22 cellular contexts compared by ENCODE assay signal in the genomic region with DNA sequence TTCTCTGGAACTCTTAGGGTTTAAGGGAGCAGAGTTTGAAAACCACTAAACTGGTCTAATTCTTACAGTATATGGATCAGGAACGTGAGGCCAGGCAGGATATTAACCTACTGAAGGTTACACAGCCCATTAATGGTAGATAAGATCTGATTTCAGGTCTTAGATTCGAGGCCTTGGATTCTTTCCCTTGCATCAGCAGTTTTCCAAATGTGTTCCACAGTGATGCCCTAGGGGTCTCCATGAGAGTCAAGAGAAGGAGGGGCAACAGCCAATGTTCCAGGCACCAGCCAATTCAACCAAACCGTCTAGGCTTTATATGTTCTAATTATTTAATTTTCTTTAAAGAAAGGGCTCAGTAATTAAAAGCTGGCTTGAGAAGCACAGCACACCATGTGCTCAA.
A peak's percentile ranks its signal among the peaks of the same experiment; 100 is the strongest.
DNase-seq lines count a peak whose midpoint lies in the region; ATAC-seq, FAIRE-seq and TF ChIP-seq lines count a peak whose summit lies in the region.
"Had no signal": no experiment of that assay in that cellular context is flagged by ENCODE, and none has a peak within 500 bp of the region (broad histone marks: within the 10 kb centered on the region; RNA-seq: fewer than 3 reads in every experiment).

No MANE protein-coding gene starts in this region.

- H3K9me3 ChIP-seq in K562 (replicated peaks; ENCODE audit: control insufficient read depth, insufficient read depth, low read depth, low read length) (0 out of 2 replicates have a peak, but pooled peaks cover 1% of the 10 kb centered on the region), MM.1S (replicated peaks; ENCODE audit: insufficient read depth, low read length) (no peaks in the 10 kb centered on the region)
- H3K9me3 ChIP-seq: A549; BLaER1 treated with 17β-estradiol and CSF1 and Interleukin-3, amounts not matched to agents 10 nM and 100 nM; Caco-2 had no signal

- H3K36me3 ChIP-seq in K562 (ENCODE audit: control insufficient read depth, insufficient read depth, low read length) (no peaks in the 10 kb centered on the region; the same call in 2 of the 3 replicates), mesendoderm (ENCODE audit: control insufficient read depth, insufficient read depth, low read length) (no peaks in the 10 kb centered on the region), MM.1S (replicated peaks; ENCODE audit: insufficient read depth, low read length) (no peaks in the 10 kb centered on the region)
- H3K36me3 ChIP-seq: BLaER1 treated with 17β-estradiol and CSF1 and Interleukin-3, amounts not matched to agents 10 nM and 100 nM had no signal

- no peaks in the 10 kb centered on the region for H4K20me1 ChIP-seq in K562 (replicated peaks; ENCODE audit: control insufficient read depth, insufficient read depth, low read length)
- H4K20me1 ChIP-seq in MM.1S (ENCODE audit: insufficient read depth, low read length) = no peaks in the 10 kb centered on the region
- H4K20me1 ChIP-seq: BLaER1 treated with 17β-estradiol and CSF1 and Interleukin-3, amounts not matched to agents 10 nM and 100 nM had no signal

- H3K4me1 Mint-ChIP-seq in HFFc6 (ENCODE audit: low read depth) = no peaks in the 10 kb centered on the region
- H3K4me1 Mint-ChIP-seq: B cell had no signal

- H3K9me1 ChIP-seq in K562 (ENCODE audit: control insufficient read depth, insufficient read depth, low read length) = no peaks in the 10 kb centered on the region

- H2BK120ac ChIP-seq in mesendoderm (ENCODE audit: low read depth, low read length) = no peak overlapping the region

- no peak for TF ChIP-seq CTCF in K562 (IDR thresholded peaks at IDR 0.05 in 2 of 3, conservative IDR thresholded peaks at IDR 0.05 in 1 of 3; ENCODE audit: insufficient read depth in 2 of 3, low read depth in 1 of 3, low read length in 3 of 3)
- no peak for TF ChIP-seq CTCF in HFFc6 (IDR thresholded peaks at IDR 0.05)
- no peak for TF ChIP-seq CTCF in MM.1S (IDR thresholded peaks at IDR 0.05; ENCODE audit: low read length)

- H3K18ac ChIP-seq in mesendoderm (ENCODE audit: low read length) = no peak overlapping the region

- H3K9me3 Mint-ChIP-seq in HFFc6 = no peaks in the 10 kb centered on the region
- H3K9me3 Mint-ChIP-seq: CD4-positive, alpha-beta T cell had no signal

- H3K4me2 ChIP-seq in K562 (ENCODE audit: insufficient read depth, low read length) (no peak overlapping the region), mesendoderm (ENCODE audit: low read length) (no peak overlapping the region), MM.1S (ENCODE audit: low read depth, low read length) (no peak overlapping the region)
- H3K4me2 ChIP-seq: A549; BLaER1 treated with 17β-estradiol and CSF1 and Interleukin-3, amounts not matched to agents 10 nM and 100 nM had no signal

- no peaks in the 10 kb centered on the region for H3K36me3 Mint-ChIP-seq in HFFc6 (ENCODE audit: low read depth)
- H3K36me3 Mint-ChIP-seq: CD8-positive, alpha-beta T cell had no signal

- H3K27me3 Mint-ChIP-seq in HFFc6 (ENCODE audit: insufficient read depth) = no peaks in the 10 kb centered on the region; the same call in 1 of the 2 replicates

- H3K9me2 ChIP-seq in MM.1S (replicated peaks; ENCODE audit: insufficient read depth, low read length) = no peaks in the 10 kb centered on the region

- H2AFZ ChIP-seq in K562 (ENCODE audit: low read depth, low read length) = no peak overlapping the region
- H2AFZ ChIP-seq in MM.1S (ENCODE audit: low read length) = no peak overlapping the region

- in situ Hi-C loops in K562 (cut with MboI) = no loop called here

- H3F3A ChIP-seq in MM.1S (ENCODE audit: insufficient read depth, low read length) = peaks cover 22% of the 10 kb centered on the region; the same call in 1 of the 2 replicates

- no peak overlapping the region for H2BK15ac ChIP-seq in mesendoderm (replicated peaks; ENCODE audit: low read depth)

- no peak overlapping the region for H3K27ac ChIP-seq in K562 (ENCODE audit: extremely low read depth, low read depth, low read length)
- H3K27ac ChIP-seq in mesendoderm (ENCODE audit: low read depth, low read length) = no peak overlapping the region
- H3K27ac ChIP-seq in MM.1S (ENCODE audit: low read length) = no peak overlapping the region
- H3K27ac ChIP-seq: 22Rv1; A549; BLaER1 treated with 17β-estradiol and CSF1 and Interleukin-3, amounts not matched to agents 10 nM and 100 nM; C4-2B had no signal

- H3K79me2 ChIP-seq in K562 (ENCODE audit: control insufficient read depth, insufficient read depth, low read length) (no peaks in the 10 kb centered on the region), mesendoderm (ENCODE audit: control insufficient read depth, insufficient read depth, low read length) (no peaks in the 10 kb centered on the region), MM.1S (ENCODE audit: low read length) (no peaks in the 10 kb centered on the region)

- no peak overlapping the region for H3K4ac ChIP-seq in mesendoderm (ENCODE audit: low read depth, low read length)

- BruUV-seq in K562 (replicated peaks; lab: Mats Ljungman, UMichigan) = no TSS peak

- no peak for TF ChIP-seq RAD21 in K562 (CRISPR knock-in tag; conservative IDR thresholded peaks at IDR 0.05 in 1 of 2, IDR thresholded peaks at IDR 0.05 in 1 of 2)

- no peak overlapping the region for H3K4me3 ChIP-seq in K562
- H3K4me3 ChIP-seq in mesendoderm (ENCODE audit: low read length) = no peak overlapping the region
- H3K4me3 ChIP-seq in MM.1S (ENCODE audit: low read length) = no peak overlapping the region
- H3K4me3 ChIP-seq: A549; BLaER1 treated with 17β-estradiol and CSF1 and Interleukin-3, amounts not matched to agents 10 nM and 100 nM had no signal

- H3K23ac ChIP-seq in mesendoderm (ENCODE audit: low read length) = no peak overlapping the region

- H4K8ac ChIP-seq in mesendoderm (ENCODE audit: low read depth, low read length) = no peak overlapping the region

- no peak overlapping the region for H3K27ac Mint-ChIP-seq in HFFc6
- H3K27ac Mint-ChIP-seq: B cell; CD4-positive, alpha-beta T cell; CD8-positive, alpha-beta T cell had no signal

- no peak for TF ChIP-seq EP300 in K562 (IDR thresholded peaks at IDR 0.05; ENCODE audit: low read length)

- peak; percentile 52 for DNase-seq in NCI-H82 (lab: John Stamatoyannopoulos, UW)
- DNase-seq in NCI-H82 treated with DMSO at 0.1 percent for 48 hours (lab: John Stamatoyannopoulos, UW; ENCODE audit: unreplicated experiment) = no peak
- no peak for DNase-seq in K562 (ENCODE audit: extremely low read depth in 1 of 4, low spot score in 3 of 4)
- peak; percentile 12 for DNase-seq in mesendoderm
- DNase-seq in HFFc6 = no peak
- DNase-seq in MM.1S = no peak
- DNase-seq: AML-193; Caco-2; Calu3; CD4-positive, alpha-beta T cell; CD8-positive, alpha-beta T cell; DMS79 treated with DMSO at 0.1 percent for 48 hours; GF-D8 had no signal

- H3K79me1 ChIP-seq in mesendoderm (ENCODE audit: low read length) = no peaks in the 10 kb centered on the region

- no peak overlapping the region for H3K56ac ChIP-seq in mesendoderm (ENCODE audit: low read length)

- H3K4me1 ChIP-seq in K562 (replicated peaks in 1 of 2; ENCODE audit: control insufficient read depth in 2 of 2, insufficient read depth in 2 of 2, low read length in 2 of 2) = no peaks in the 10 kb centered on the region
- H3K4me1 ChIP-seq in mesendoderm (ENCODE audit: control insufficient read depth, low read depth, low read length) = no peaks in the 10 kb centered on the region
- H3K4me1 ChIP-seq in MM.1S (ENCODE audit: low read length) = peaks cover 35% of the 10 kb centered on the region
- H3K4me1 ChIP-seq: A549, Caco-2 had no signal

- H3K9ac ChIP-seq in K562 (ENCODE audit: insufficient read depth in 1 of 2, low read depth in 2 of 2, low read length in 2 of 2) (no peak overlapping the region), mesendoderm (ENCODE audit: low read length) (no peak overlapping the region), MM.1S (ENCODE audit: low read length) (no peak overlapping the region)
- H3K9ac ChIP-seq: BLaER1 treated with 17β-estradiol and CSF1 and Interleukin-3, amounts not matched to agents 10 nM and 100 nM had no signal

- intact Hi-C loops in K562 (cut with micrococcal nuclease) = no loop called here

- POLR2A ChIA-PET in K562 (lab: Yijun Ruan, JAX) = no interaction called here

- 55% methylated on average over 3 of the region's 3 CpGs for WGBS in K562 (ENCODE audit: insufficient coverage, low coverage, missing lambda C conversion rate)
- WGBS in mesendoderm (ENCODE audit: extremely low coverage, insufficient coverage, low lambda C conversion rate) = no CpG with 5 or more reads among the region's 3 CpGs

- TF ChIP-seq POLR2A in K562 (conservative IDR thresholded peaks at IDR 0.05) = no peak

- CTCF ChIA-PET in K562 (lab: Yijun Ruan, JAX; ENCODE audit: low intra/inter-chr PET ratio) = no interaction called here

- ATAC-seq in K562 = no peak
- ATAC-seq: A549; CD8-positive, alpha-beta T cell had no signal

- no peak overlapping the region for H4K5ac ChIP-seq in mesendoderm (ENCODE audit: low read length)

- FAIRE-seq in K562 (lab: Jason Lieb, UNC) = no peak
- FAIRE-seq: A549, D721Med, G401.6, GM12891, GM19239 had no signal

- H3K27me3 ChIP-seq in K562 (ENCODE audit: control insufficient read depth in 2 of 2, insufficient read depth in 2 of 2, low read length in 2 of 2) (no peaks in the 10 kb centered on the region), mesendoderm (ENCODE audit: insufficient read depth, low read length, poor library complexity) (no peaks in the 10 kb centered on the region), MM.1S (replicated peaks; ENCODE audit: insufficient read depth, low read length) (no peaks in the 10 kb centered on the region)
- H3K27me3 ChIP-seq: BLaER1 treated with 17β-estradiol and CSF1 and Interleukin-3, amounts not matched to agents 10 nM and 100 nM had no signal

- no peak overlapping the region for H3K4me3 Mint-ChIP-seq in HFFc6
- H3K4me3 Mint-ChIP-seq: B cell; CD4-positive, alpha-beta T cell; CD8-positive, alpha-beta T cell had no signal

- H2BK5ac ChIP-seq in mesendoderm (ENCODE audit: low read length) = no peak overlapping the region

- no peak overlapping the region for H2AK5ac ChIP-seq in mesendoderm (ENCODE audit: low read length)

TF ChIP-seq in K562, 482 proteins besides CTCF, POLR2A, EP300 and RAD21 (continues in another document):
- TF ChIP-seq KAT2B (IDR thresholded peaks at IDR 0.05; ENCODE audit: low read depth, low read length) (no peak), CBX8 (IDR thresholded peaks at IDR 0.05; ENCODE audit: borderline replicate concordance, extremely low read depth, low read depth, low read length, poor library complexity, severe bottlenecking) (no peak), FOSL1 (tag; conservative IDR thresholded peaks at IDR 0.05) (no peak), SRSF1 (IDR thresholded peaks at IDR 0.05; ENCODE audit: low read depth, low read length) (no peak), ZNF316 (IDR thresholded peaks at IDR 0.05) (peak; percentile 36; the same call in 1 of the 2 replicates), MAFF (IDR thresholded peaks at IDR 0.05; ENCODE audit: low read length) (0 out of 2 replicates have a peak, but pooled peaks have one; percentile 5), PCBP2 (IDR thresholded peaks at IDR 0.05; ENCODE audit: low read depth, low read length, poor library complexity, severe bottlenecking) (no peak), ZNF445 (CRISPR knock-in tag; IDR thresholded peaks at IDR 0.05; ENCODE audit: low read depth) (no peak)

Comparison
In these comparisons a context has a peak if more than half of its experiments do, and no peak if none do; other contexts are left out.
1. DNase-seq: peak in NCI-H82 (single experiment) and mesendoderm (single experiment); none in NCI-H82 treated with DMSO at 0.1 percent for 48 hours (single experiment), K562 (0 of 4), HFFc6 (single experiment) and MM.1S (single experiment).